19 cellular contexts compared by ENCODE assay signal in the genomic region with DNA sequence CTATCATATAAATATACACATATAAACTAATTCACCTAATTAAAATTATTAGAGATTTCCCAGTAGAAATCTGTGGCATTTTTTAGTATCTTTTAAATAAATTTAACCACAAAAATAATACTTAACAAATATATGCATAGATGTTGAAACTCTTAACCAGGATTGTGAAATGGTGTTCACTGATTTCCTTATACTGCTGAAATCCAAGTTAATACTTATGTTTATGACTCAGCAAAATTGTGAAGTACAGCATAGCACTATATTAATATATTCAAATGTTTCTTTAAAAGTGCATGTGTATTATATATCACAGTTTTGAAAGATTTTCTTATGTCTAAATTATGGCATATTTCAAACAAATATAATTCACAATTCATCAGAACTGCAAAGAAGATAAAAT.
DNase-seq lines count a peak whose midpoint lies in the region; ATAC-seq and TF ChIP-seq lines count a peak whose summit lies in the region.
"Had no signal": no experiment of that assay in that cellular context is flagged by ENCODE, and none has a peak within 500 bp of the region (broad histone marks: within the 10 kb centered on the region; RNA-seq: fewer than 3 reads in every experiment).

No MANE protein-coding gene starts in this region.

- H3K79me2 ChIP-seq in HCT116 (ENCODE audit: insufficient read depth, low read length): no peaks in the 10 kb centered on the region
- H3K79me2 ChIP-seq: hepatocyte had no signal

- no peak for TF ChIP-seq POLR2A in HCT116 (IDR thresholded peaks at IDR 0.05; ENCODE audit: borderline replicate concordance, extremely low read depth, insufficient read depth, insufficient read length)

- POLR2A ChIA-PET in HCT116 (lab: Charles Lee): no interaction called here

- H3K4me3 ChIP-seq in HCT116 (replicated peaks in 1 of 2; ENCODE audit: low read depth in 1 of 2, low read length in 2 of 2) (no peak overlapping the region), retinal pigment epithelial cell (ENCODE audit: low read length) (no peak overlapping the region), aorta (ENCODE audit: low read length in 2 of 2) (no peak overlapping the region)
- H3K4me3 ChIP-seq: hepatocyte, Peyer's patch, prostate gland, thoracic aorta had no signal

- H3K27me3 ChIP-seq in HCT116 (ENCODE audit: insufficient read depth, low read length) (no peaks in the 10 kb centered on the region), aorta (ENCODE audit: control insufficient read depth in 1 of 2, insufficient read depth in 2 of 2, low read length in 1 of 2) (no peaks in the 10 kb centered on the region)
- H3K27me3 ChIP-seq: hepatocyte, Peyer's patch had no signal

- BruUV-seq in HCT116 (replicated peaks; lab: Mats Ljungman, UMichigan): no TSS peak

- H3K9me2 ChIP-seq in HCT116 (ENCODE audit: insufficient read depth): no peaks in the 10 kb centered on the region

- H3K4me2 ChIP-seq in HCT116 (ENCODE audit: low read length): no peak overlapping the region
- H3K4me2 ChIP-seq: hepatocyte had no signal

- DNase-seq in HCT116 (ENCODE audit: low read depth, low spot score) (no peak), OCI-M1 (lab: John Stamatoyannopoulos, UW) (peak; percentile 27), epithelial cell of prostate (ENCODE audit: low read depth, low spot score) (no peak), retinal pigment epithelial cell (ENCODE audit: low read depth) (peak; percentile 35), aorta (no peak), AG20443 (ENCODE audit: low spot score) (no peak)
- DNase-seq: activated CD4-positive, alpha-beta T cell treated with anti-CD3 and anti-CD28 coated beads for 4 hours; activated effector memory CD4-positive, alpha-beta T cell treated with anti-CD3 and anti-CD28 coated beads, Interleukin-2, amount 50 U/mL, for 16 hours; amygdala; cortex of kidney; H7; mesendoderm; NCI-H524 treated with DMSO at 0.1 percent for 48 hours; Peyer's patch had no signal

- intact Hi-C loops in HCT116 (cut with micrococcal nuclease): no loop called here
- intact Hi-C loops in aorta (cut with DNase I): no loop called here

- H3K27ac ChIP-seq in HCT116 (ENCODE audit: low read depth, low read length) (no peak overlapping the region), epithelial cell of prostate (peak overlapping the region; percentile 9), aorta (ENCODE audit: low read depth in 1 of 2, low read length in 2 of 2) (no peak overlapping the region)
- H3K27ac ChIP-seq: hepatocyte, Peyer's patch, prostate gland, thoracic aorta had no signal

- CTCF ChIA-PET in HCT116 (lab: Charles Lee): no interaction called here

- RAD21 ChIA-PET in HCT116 (lab: Charles Lee; ENCODE audit: low non-redundant PET in 1 of 2, low total read pairs in 2 of 2, uncharacterized antibody in 2 of 2, unreplicated experiment in 2 of 2): no interaction called here

- no peaks in the 10 kb centered on the region for H3K4me1 ChIP-seq in HCT116 (ENCODE audit: control insufficient read depth in 1 of 2, insufficient read depth in 2 of 2, low read length in 2 of 2)
- H3K4me1 ChIP-seq in aorta (ENCODE audit: control insufficient read depth in 1 of 2, insufficient read depth in 2 of 2, low read length in 2 of 2): no peaks in the 10 kb centered on the region
- H3K4me1 ChIP-seq: Peyer's patch, prostate gland had no signal

- no peaks in the 10 kb centered on the region; the same call in 1 of the 2 replicates for H4K20me1 ChIP-seq in HCT116 (ENCODE audit: insufficient read depth)

- H3K9ac ChIP-seq in HCT116 (ENCODE audit: low read length): no peak overlapping the region

- no peak for TF ChIP-seq RAD21 in HCT116 (IDR thresholded peaks at IDR 0.05; ENCODE audit: low read depth)

- TF ChIP-seq CTCF in HCT116 (IDR thresholded peaks at IDR 0.05 in 2 of 3, conservative IDR thresholded peaks at IDR 0.05 in 1 of 3; ENCODE audit: borderline replicate concordance in 1 of 3, insufficient read depth in 1 of 3, low read depth in 2 of 3, low read length in 2 of 3) (no peak), retinal pigment epithelial cell (conservative IDR thresholded peaks at IDR 0.05; ENCODE audit: low read depth, low read length) (no peak)

- ATAC-seq in HCT116: no peak
- ATAC-seq in GM21381 (IDR thresholded peaks at IDR 0.05; ENCODE audit: unreplicated experiment): no peak
- ATAC-seq in aorta (ENCODE audit: low FRiP score): no peak
- ATAC-seq: natural killer cell treated with Interleukin-12 subunit alpha and Interleukin-12 subunit beta and Interleukin-15 and Interleukin-18, amount 100 ng/mL, for 72 hours had no signal

- H3K36me3 ChIP-seq in HCT116 (ENCODE audit: control insufficient read depth in 1 of 2, insufficient read depth in 2 of 2, low read length in 2 of 2) (no peaks in the 10 kb centered on the region), aorta (ENCODE audit: control insufficient read depth in 1 of 2, insufficient read depth in 2 of 2, low read length in 1 of 2) (no peaks in the 10 kb centered on the region)
- H3K36me3 ChIP-seq: Peyer's patch, prostate gland, thoracic aorta had no signal

- H2AFZ ChIP-seq in HCT116 (ENCODE audit: low read depth, low read length, poor library complexity, severe bottlenecking): peak overlapping the region; percentile 17
- H2AFZ ChIP-seq: hepatocyte had no signal

- no peaks in the 10 kb centered on the region for H3K9me3 ChIP-seq in HCT116 (ENCODE audit: control insufficient read depth in 1 of 2, insufficient read depth in 1 of 2, low read depth in 1 of 2, low read length in 2 of 2)
- H3K9me3 ChIP-seq in aorta (ENCODE audit: control insufficient read depth, low read length): no peaks in the 10 kb centered on the region
- H3K9me3 ChIP-seq: Peyer's patch, prostate gland, thoracic aorta had no signal

TF ChIP-seq in HCT116, 20 proteins besides CTCF, POLR2A, EP300 and RAD21:
- TF ChIP-seq SIN3A (IDR thresholded peaks at IDR 0.05; ENCODE audit: low read depth): no peak

Comparison
In these comparisons a context has a peak if more than half of its experiments do, and no peak if none do; other contexts are left out.
1. DNase-seq: peak in OCI-M1 (single experiment) and retinal pigment epithelial cell (single experiment); none in HCT116 (single experiment), epithelial cell of prostate (single experiment), aorta (0 of 2) and AG20443 (single experiment).